In the genomic region with DNA sequence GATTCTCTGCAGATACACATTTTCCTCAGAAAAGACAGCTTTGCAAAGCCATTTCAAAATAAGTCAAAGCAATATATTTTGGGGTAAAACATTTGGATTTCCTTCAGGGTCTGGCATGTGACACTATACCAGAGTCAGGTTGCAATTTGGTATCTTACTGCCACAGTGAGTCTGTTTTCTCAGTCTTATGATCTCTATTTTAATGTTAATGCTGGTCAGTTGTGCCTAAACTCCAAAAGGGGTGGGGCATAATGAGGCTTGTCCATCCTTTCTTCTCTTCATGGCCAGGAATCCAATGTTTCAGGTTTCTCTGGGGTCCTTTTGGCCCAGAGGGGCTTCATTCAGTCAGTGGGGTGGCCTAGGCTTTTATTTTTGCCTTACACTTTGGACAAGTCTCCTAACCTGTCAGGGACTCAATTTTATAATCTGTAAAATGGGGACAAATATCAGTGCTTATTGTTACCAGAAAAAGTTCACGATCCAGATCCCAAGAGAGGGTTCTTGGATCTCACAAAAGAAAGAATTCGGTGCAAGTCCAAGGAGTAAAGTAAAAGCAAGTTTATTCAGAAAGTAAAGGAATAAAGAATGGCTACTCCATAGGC, we compare ENCODE assay signal across 21 cellular contexts.
"Had no signal": no experiment of that assay in that cellular context is flagged by ENCODE, and none has a peak within 500 bp of the region (broad histone marks: within the 10 kb centered on the region; RNA-seq: fewer than 3 reads in every experiment).

No MANE protein-coding gene starts in this region.

- DNase-seq: cortex of kidney; dorsolateral prefrontal cortex; effector memory CD4-positive, alpha-beta T cell; gastrocnemius medialis; heart right ventricle; hypothalamus; mammary epithelial cell; mucosa of descending colon; naive thymus-derived CD8-positive, alpha-beta T cell; nucleus accumbens; ovary; right cardiac atrium; small intestine; stimulated activated CD4-positive, alpha-beta T cell treated with anti-CD3 and anti-CD28 coated beads, Interleukin-12 subunit alpha, Interleukin-12 subunit beta, amount 100 ng/mL, for 4 hours; stimulated activated naive CD4-positive, alpha-beta T cell treated with Interleukin-2 at 50 U/mL for 16 hours; thyroid gland had no signal

- H3K4me3 ChIP-seq: dorsolateral prefrontal cortex, esophagus muscularis mucosa, gastrocnemius medialis, heart right ventricle, mucosa of descending colon, ovary, suprapubic skin, thyroid gland had no signal

- H3K4me1 Mint-ChIP-seq: naive thymus-derived CD8-positive, alpha-beta T cell had no signal

- H3K36me3 Mint-ChIP-seq: type B pancreatic cell had no signal

- H3K27me3 ChIP-seq: esophagus muscularis mucosa, gastrocnemius medialis, heart right ventricle, ovary, suprapubic skin, thyroid gland had no signal

- H3K4me1 ChIP-seq: esophagus muscularis mucosa, gastrocnemius medialis, heart right ventricle, suprapubic skin had no signal

- H3K27me3 Mint-ChIP-seq: naive thymus-derived CD8-positive, alpha-beta T cell; type B pancreatic cell had no signal

- ATAC-seq: gastrocnemius medialis; heart right ventricle; mucosa of descending colon; naive thymus-derived CD8-positive, alpha-beta T cell; right cardiac atrium had no signal

- H3K36me3 ChIP-seq: esophagus muscularis mucosa, gastrocnemius medialis, heart right ventricle, ovary, suprapubic skin, thyroid gland had no signal

- H3K9me3 ChIP-seq: gastrocnemius medialis, ovary, thyroid gland had no signal

- H3K27ac ChIP-seq: dorsolateral prefrontal cortex, epithelial cell of prostate, esophagus muscularis mucosa, gastrocnemius medialis, heart right ventricle, ovary, suprapubic skin, thyroid gland had no signal

- H3K27ac Mint-ChIP-seq: naive thymus-derived CD8-positive, alpha-beta T cell; type B pancreatic cell had no signal

- H3K4me3 Mint-ChIP-seq: naive thymus-derived CD8-positive, alpha-beta T cell; neural crest cell; type B pancreatic cell had no signal
